ENCODE assay signal across 14 cellular contexts in the genomic region with DNA sequence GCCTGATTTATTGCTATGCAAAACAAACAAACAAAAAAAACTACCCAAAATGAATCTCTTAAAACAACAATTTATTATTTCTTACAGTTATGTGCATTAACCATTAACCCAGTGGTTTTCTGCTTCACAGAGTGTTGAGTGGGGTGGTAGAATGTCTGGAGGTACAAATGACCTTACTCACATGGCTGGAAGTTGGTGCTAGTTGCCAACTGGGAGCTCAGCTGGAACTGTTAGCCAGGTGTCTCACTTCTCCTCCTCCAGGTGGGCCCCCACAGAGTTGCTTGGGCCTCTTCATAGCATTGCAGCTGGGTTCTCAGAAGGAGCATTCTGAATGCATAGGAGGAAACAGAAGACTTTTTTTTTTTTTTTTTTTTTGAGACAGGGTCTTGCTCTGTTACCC. TPM values are rescaled to one million over a fixed set of nuclear protein-coding genes. Genes with fewer than 3 reads are reported as not detected.
DNase-seq lines count a peak whose midpoint lies in the region; ATAC-seq, FAIRE-seq and TF ChIP-seq lines count a peak whose summit lies in the region.
"Had no signal": no experiment of that assay in that cellular context is flagged by ENCODE, and none has a peak within 500 bp of the region (broad histone marks: within the 10 kb centered on the region; RNA-seq: fewer than 3 reads in every experiment).

No MANE protein-coding gene starts in this region.

- FAIRE-seq in GM19239 (lab: Jason Lieb, UNC) = peak; percentile 81
- FAIRE-seq: G401.6 had no signal

- H3K4me1 Mint-ChIP-seq in nephron = peaks cover under 1% of the 10 kb centered on the region
- no peaks in the 10 kb centered on the region for H3K4me1 Mint-ChIP-seq in activated CD4-positive, alpha-beta memory T cell treated with anti-CD3 and anti-CD28 coated beads for 36 hours (ENCODE audit: low read depth)

- H3K27ac Mint-ChIP-seq in nephron = peak overlapping the region; percentile 90 to 97 (median 96)
- H3K27ac Mint-ChIP-seq in activated CD4-positive, alpha-beta memory T cell treated with anti-CD3 and anti-CD28 coated beads for 36 hours = no peak overlapping the region
- H3K27ac Mint-ChIP-seq: activated T-helper 2 cell treated with anti-CD3 and anti-CD28 coated beads, Interferon-gamma antibody, Interleukin-2, Interleukin-4, amounts not matched to agents 10 μg/mL and 5 μg/mL and 100 μg/mL, durations not matched to agents 14 hours and 24 hours and 36 hours; memory B cell had no signal

- intact Hi-C loops in activated CD4-positive, alpha-beta memory T cell treated with anti-CD3 and anti-CD28 coated beads for 36 hours (cut with micrococcal nuclease) = no loop called here

- CTCF ChIA-PET in activated CD4-positive, alpha-beta memory T cell treated with anti-CD3 and anti-CD28 coated beads for 36 hours (lab: Charles Lee) = no interaction called here

- no peak for TF ChIP-seq CTCF in nephron (IDR thresholded peaks at IDR 0.05; ENCODE audit: unreplicated experiment in 3 of 3)

- ATAC-seq in GM21786 (IDR thresholded peaks at IDR 0.05; ENCODE audit: unreplicated experiment) (peak; percentile 87), HG03342 (IDR thresholded peaks at IDR 0.05; ENCODE audit: unreplicated experiment) (peak; percentile 93), HG03025 (IDR thresholded peaks at IDR 0.05; ENCODE audit: low FRiP score, unreplicated experiment) (no peak)

- H3K4me3 Mint-ChIP-seq in nephron = peak overlapping the region in 1 of 3 experiments; percentile 38
- no peak overlapping the region for H3K4me3 Mint-ChIP-seq in activated CD4-positive, alpha-beta memory T cell treated with anti-CD3 and anti-CD28 coated beads for 36 hours
- H3K4me3 Mint-ChIP-seq: CD4-positive, CD25-positive, alpha-beta regulatory T cell; memory B cell had no signal

- H3K27me3 Mint-ChIP-seq in nephron (ENCODE audit: low read depth) = peaks cover 4% of the 10 kb centered on the region
- peaks cover 5% of the 10 kb centered on the region for H3K27me3 Mint-ChIP-seq in activated CD4-positive, alpha-beta memory T cell treated with anti-CD3 and anti-CD28 coated beads for 36 hours
- H3K27me3 Mint-ChIP-seq: memory B cell had no signal

- peaks cover 2% of the 10 kb centered on the region for H3K9me3 Mint-ChIP-seq in nephron
- H3K9me3 Mint-ChIP-seq in activated CD4-positive, alpha-beta memory T cell treated with anti-CD3 and anti-CD28 coated beads for 36 hours = no peaks in the 10 kb centered on the region
- H3K9me3 Mint-ChIP-seq: activated T-helper 2 cell treated with anti-CD3 and anti-CD28 coated beads, Interferon-gamma antibody, Interleukin-2, Interleukin-4, amounts not matched to agents 10 μg/mL and 5 μg/mL and 100 μg/mL, durations not matched to agents 14 hours and 24 hours and 36 hours; memory B cell had no signal

- H3K36me3 Mint-ChIP-seq in nephron (ENCODE audit: low read depth) = no peaks in the 10 kb centered on the region
- no peaks in the 10 kb centered on the region for H3K36me3 Mint-ChIP-seq in activated CD4-positive, alpha-beta memory T cell treated with anti-CD3 and anti-CD28 coated beads for 36 hours
- H3K36me3 Mint-ChIP-seq: CD4-positive, CD25-positive, alpha-beta regulatory T cell; memory B cell had no signal

- DNase-seq in GM19239 (ENCODE audit: insufficient read length, low spot score) (no peak), NCI-H524 (lab: John Stamatoyannopoulos, UW) (no peak), GM19238 (ENCODE audit: insufficient read length, low spot score) (no peak)
- no peak for DNase-seq in activated CD4-positive, alpha-beta memory T cell treated with anti-CD3 and anti-CD28 coated beads for 36 hours
- DNase-seq: activated CD4-positive, alpha-beta T cell treated with anti-CD3 and anti-CD28 coated beads, Interleukin-2, amount 50 U/mL, for 1 hour; CD4-positive, CD25-positive, alpha-beta regulatory T cell; IMR-90 had no signal

- POLR2A ChIA-PET in activated CD4-positive, alpha-beta memory T cell treated with anti-CD3 and anti-CD28 coated beads for 36 hours (lab: Charles Lee) = no interaction called here

RNA-seq across cellular contexts. Expression of a gene that starts 10.5 kb away (rescaled TPM):
- 10 to 100 TPM; 76.6 to 78.0 TPM for total RNA-seq in activated CD4-positive, alpha-beta memory T cell treated with anti-CD3 and anti-CD28 coated beads for 36 hours
